Comparison of ENCODE assay signal across 11 cellular contexts in the genomic region with DNA sequence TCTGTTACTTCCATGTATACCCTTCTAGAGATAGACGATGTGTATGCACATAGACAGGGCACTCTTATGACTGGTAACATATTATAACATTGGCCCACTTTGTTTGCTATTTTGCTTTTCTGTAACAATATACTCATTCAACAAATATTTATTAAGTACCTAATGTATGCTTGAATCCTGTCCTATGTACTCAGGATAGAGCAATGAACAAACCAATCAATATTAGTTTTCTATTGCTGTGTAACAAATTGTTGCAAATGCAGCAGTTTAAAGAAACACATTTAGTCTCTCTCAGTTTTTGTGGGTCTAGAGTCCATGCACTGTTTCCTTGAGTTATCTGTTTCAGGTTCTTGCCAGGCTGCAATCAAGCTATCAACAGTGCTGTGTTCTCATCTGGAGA.
"Had no signal": no experiment of that assay in that cellular context is flagged by ENCODE, and none has a peak within 500 bp of the region (broad histone marks: within the 10 kb centered on the region; RNA-seq: fewer than 3 reads in every experiment).

No MANE protein-coding gene starts in this region.

- H2AFZ ChIP-seq: GM23248, GM23338 had no signal

- H3K27ac ChIP-seq: GM23248 had no signal

- H3K4me2 ChIP-seq: GM23338 had no signal

- H3K4me3 ChIP-seq: GM23248, GM23338, HAP-1 had no signal

- DNase-seq: GM23248, GOT3, H7, H9, HCEC 1CT, HFFc6 had no signal

- H3K9ac ChIP-seq: GM23248 had no signal

- FAIRE-seq: H1, H54 had no signal

- H3K9me3 Mint-ChIP-seq: GM23338, H9, HFFc6 had no signal

- H3K27ac Mint-ChIP-seq: GM23338, H9, HFFc6 had no signal

- H3K9me3 ChIP-seq: HAP-1 had no signal

- ATAC-seq: GM23338, HCT116 had no signal

- H3K36me3 ChIP-seq: HAP-1 had no signal

- H3K4me3 Mint-ChIP-seq: GM23338, H9, HFFc6 had no signal
